ENCODE assay signal across 20 cellular contexts in the genomic region with DNA sequence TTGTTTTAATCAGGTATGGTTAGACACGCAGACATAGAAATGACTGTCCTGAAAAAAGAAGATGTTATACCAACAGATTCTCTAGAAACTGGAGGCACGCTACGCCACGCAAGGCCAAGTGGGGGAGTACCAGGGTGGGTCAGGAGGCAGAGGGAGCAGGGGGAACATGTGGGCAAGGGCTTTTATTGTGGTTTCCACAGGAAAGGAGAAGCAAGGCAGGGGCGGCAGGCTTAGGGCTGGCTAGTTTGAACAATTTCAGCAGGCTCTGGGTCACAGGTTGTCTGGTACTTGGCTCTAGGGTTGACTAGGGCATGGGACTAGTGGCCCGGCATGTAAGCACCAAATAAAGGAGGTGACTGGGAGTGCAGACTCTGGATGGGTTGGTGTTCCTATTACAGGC.
"Had no signal": no experiment of that assay in that cellular context is flagged by ENCODE, and none has a peak within 500 bp of the region (broad histone marks: within the 10 kb centered on the region; RNA-seq: fewer than 3 reads in every experiment).

No MANE protein-coding gene starts in this region.

- H3K9me3 ChIP-seq: breast epithelium, heart right ventricle, stomach, suprapubic skin, tibial nerve had no signal

- H3K36me3 ChIP-seq: breast epithelium, neural progenitor cell had no signal

- H2AFZ ChIP-seq: neural progenitor cell had no signal

- H3K9ac ChIP-seq: neural progenitor cell had no signal

- H3K4me3 ChIP-seq: breast epithelium, heart right ventricle, lung, neural progenitor cell, stomach, suprapubic skin, tibial nerve had no signal

- H3K4me1 ChIP-seq: breast epithelium, neural progenitor cell, suprapubic skin had no signal

- DNase-seq: activated B cell treated with CpG ODN at 0.5 μM for 24 hours; activated CD4-positive, alpha-beta T cell treated with anti-CD3 and anti-CD28 coated beads for 36 hours; activated CD4-positive, alpha-beta T cell treated with anti-CD3 and anti-CD28 coated beads, Interleukin-2, amount 50 U/mL, for 4 hours; activated CD8-positive, alpha-beta memory T cell treated with anti-CD3 and anti-CD28 coated beads for 24 hours; activated CD8-positive, alpha-beta memory T cell treated with anti-CD3 and anti-CD28 coated beads, Interleukin-2, amount 50 U/mL, for 4 hours; activated naive CD4-positive, alpha-beta T cell; activated T-cell treated with anti-CD3 and anti-CD28 coated beads, Interleukin-2, amount 50 U/mL, for 24 hours; heart right ventricle; islet precursor cell; left cardiac atrium; naive B cell; small intestine; stimulated activated CD4-positive, alpha-beta T cell treated with anti-CD3 and anti-CD28 coated beads, Interleukin-15, amount 100 ng/mL, for 24 hours; stomach; T-helper 9 cell had no signal

- H3K4me2 ChIP-seq: neural progenitor cell had no signal

- H3K27ac ChIP-seq: breast epithelium, neural progenitor cell, stomach, suprapubic skin, tibial nerve had no signal

- H3K27me3 ChIP-seq: breast epithelium, heart right ventricle, stomach, suprapubic skin, tibial nerve had no signal
